ENCODE assay signal across 1 cellular context in the genomic region with DNA sequence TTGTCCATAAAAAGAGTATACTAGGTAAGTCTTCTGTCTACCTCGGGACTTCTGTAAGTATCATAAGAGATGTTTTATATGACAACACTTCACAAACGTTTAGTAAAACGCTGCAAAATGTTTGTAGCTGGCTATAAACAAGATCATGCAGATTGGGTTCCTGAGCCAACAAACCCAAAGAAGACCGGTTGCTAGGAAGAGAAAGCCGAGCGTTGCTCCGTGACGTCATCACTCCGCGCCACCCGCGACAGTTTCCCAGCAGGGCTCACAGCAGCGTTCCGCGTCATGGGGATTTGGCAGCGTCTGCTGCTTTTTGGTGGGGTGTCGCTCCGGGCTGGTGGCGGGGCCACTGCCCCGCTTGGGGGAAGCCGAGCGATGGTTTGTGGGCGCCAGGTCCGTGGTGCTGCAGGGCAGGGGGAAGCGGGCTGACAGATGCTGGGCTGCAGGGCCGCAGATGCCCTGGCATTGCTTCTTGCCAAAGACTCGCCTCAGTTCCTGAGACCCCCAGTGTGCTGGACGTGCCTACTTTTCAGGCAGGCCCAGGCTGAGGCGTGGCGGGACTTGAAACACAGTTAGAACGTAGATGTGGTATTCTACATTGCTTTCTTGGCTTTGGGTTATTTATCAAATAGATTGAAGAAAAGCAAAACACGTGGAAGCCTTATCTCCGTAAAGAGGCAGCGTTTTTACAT.
TF ChIP-seq lines count a peak whose summit lies in the region.

A gene with protein sequence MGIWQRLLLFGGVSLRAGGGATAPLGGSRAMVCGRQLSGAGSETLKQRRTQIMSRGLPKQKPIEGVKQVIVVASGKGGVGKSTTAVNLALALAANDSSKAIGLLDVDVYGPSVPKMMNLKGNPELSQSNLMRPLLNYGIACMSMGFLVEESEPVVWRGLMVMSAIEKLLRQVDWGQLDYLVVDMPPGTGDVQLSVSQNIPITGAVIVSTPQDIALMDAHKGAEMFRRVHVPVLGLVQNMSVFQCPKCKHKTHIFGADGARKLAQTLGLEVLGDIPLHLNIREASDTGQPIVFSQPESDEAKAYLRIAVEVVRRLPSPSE (plus strand): TSS at position 250 of the 692 bp plus-strand sequence. CDS start 36 bp downstream, at position 286.

TF ChIP-seq in HepG2, 621 proteins besides CTCF, POLR2A, EP300 and RAD21 (continued from another document):
- TF ChIP-seq, protein P1, sequence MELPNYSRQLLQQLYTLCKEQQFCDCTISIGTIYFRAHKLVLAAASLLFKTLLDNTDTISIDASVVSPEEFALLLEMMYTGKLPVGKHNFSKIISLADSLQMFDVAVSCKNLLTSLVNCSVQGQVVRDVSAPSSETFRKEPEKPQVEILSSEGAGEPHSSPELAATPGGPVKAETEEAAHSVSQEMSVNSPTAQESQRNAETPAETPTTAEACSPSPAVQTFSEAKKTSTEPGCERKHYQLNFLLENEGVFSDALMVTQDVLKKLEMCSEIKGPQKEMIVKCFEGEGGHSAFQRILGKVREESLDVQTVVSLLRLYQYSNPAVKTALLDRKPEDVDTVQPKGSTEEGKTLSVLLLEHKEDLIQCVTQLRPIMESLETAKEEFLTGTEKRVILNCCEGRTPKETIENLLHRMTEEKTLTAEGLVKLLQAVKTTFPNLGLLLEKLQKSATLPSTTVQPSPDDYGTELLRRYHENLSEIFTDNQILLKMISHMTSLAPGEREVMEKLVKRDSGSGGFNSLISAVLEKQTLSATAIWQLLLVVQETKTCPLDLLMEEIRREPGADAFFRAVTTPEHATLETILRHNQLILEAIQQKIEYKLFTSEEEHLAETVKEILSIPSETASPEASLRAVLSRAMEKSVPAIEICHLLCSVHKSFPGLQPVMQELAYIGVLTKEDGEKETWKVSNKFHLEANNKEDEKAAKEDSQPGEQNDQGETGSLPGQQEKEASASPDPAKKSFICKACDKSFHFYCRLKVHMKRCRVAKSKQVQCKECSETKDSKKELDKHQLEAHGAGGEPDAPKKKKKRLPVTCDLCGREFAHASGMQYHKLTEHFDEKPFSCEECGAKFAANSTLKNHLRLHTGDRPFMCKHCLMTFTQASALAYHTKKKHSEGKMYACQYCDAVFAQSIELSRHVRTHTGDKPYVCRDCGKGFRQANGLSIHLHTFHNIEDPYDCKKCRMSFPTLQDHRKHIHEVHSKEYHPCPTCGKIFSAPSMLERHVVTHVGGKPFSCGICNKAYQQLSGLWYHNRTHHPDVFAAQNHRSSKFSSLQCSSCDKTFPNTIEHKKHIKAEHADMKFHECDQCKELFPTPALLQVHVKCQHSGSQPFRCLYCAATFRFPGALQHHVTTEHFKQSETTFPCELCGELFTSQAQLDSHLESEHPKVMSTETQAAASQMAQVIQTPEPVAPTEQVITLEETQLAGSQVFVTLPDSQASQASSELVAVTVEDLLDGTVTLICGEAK (IDR thresholded peaks at IDR 0.05), result no peak
- TF ChIP-seq, protein P1 (CRISPR knock-in tag; IDR thresholded peaks at IDR 0.05), result peak; percentile 95; the same call in 1 of the 2 replicates
- TF ChIP-seq FOXK1 (CRISPR knock-in tag; IDR thresholded peaks at IDR 0.05; ENCODE audit: borderline replicate concordance, low read depth), result peak; percentile 100
- no peak for TF ChIP-seq ZNF10 (CRISPR knock-in tag; IDR thresholded peaks at IDR 0.05; ENCODE audit: borderline replicate concordance, low read depth)
- TF ChIP-seq, protein P2, sequence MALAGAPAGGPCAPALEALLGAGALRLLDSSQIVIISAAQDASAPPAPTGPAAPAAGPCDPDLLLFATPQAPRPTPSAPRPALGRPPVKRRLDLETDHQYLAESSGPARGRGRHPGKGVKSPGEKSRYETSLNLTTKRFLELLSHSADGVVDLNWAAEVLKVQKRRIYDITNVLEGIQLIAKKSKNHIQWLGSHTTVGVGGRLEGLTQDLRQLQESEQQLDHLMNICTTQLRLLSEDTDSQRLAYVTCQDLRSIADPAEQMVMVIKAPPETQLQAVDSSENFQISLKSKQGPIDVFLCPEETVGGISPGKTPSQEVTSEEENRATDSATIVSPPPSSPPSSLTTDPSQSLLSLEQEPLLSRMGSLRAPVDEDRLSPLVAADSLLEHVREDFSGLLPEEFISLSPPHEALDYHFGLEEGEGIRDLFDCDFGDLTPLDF (CRISPR knock-in tag; IDR thresholded peaks at IDR 0.05), result peak; percentile 61
- TF ChIP-seq NFIC (IDR thresholded peaks at IDR 0.05; ENCODE audit: low read length), result peak; percentile 68; the same call in 1 of the 2 replicates
- no peak for TF ChIP-seq ZNF562 (CRISPR knock-in tag; IDR thresholded peaks at IDR 0.05; ENCODE audit: borderline replicate concordance)
- TF ChIP-seq ZNF333 (CRISPR knock-in tag; IDR thresholded peaks at IDR 0.05; ENCODE audit: borderline replicate concordance), result peak; percentile 98
- no peak for TF ChIP-seq HNRNPUL1 (IDR thresholded peaks at IDR 0.05; ENCODE audit: low read depth, low read length)
- TF ChIP-seq ZNF605 (CRISPR knock-in tag; IDR thresholded peaks at IDR 0.05), result peak; percentile 97; the same call in 1 of the 2 replicates
- no peak for TF ChIP-seq SRSF4 (IDR thresholded peaks at IDR 0.05; ENCODE audit: low read depth, low read length, poor library complexity, severe bottlenecking)
- TF ChIP-seq, protein P3, sequence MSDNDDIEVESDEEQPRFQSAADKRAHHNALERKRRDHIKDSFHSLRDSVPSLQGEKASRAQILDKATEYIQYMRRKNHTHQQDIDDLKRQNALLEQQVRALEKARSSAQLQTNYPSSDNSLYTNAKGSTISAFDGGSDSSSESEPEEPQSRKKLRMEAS (IDR thresholded peaks at IDR 0.05), result peak; percentile 92
- peak; percentile 100 for TF ChIP-seq CREM (IDR thresholded peaks at IDR 0.05)
- peak; percentile 98 for TF ChIP-seq CREM (CRISPR knock-in tag; IDR thresholded peaks at IDR 0.05)
- TF ChIP-seq KMT2B (CRISPR knock-in tag; IDR thresholded peaks at IDR 0.05), result peak; percentile 100
- TF ChIP-seq, protein P4, sequence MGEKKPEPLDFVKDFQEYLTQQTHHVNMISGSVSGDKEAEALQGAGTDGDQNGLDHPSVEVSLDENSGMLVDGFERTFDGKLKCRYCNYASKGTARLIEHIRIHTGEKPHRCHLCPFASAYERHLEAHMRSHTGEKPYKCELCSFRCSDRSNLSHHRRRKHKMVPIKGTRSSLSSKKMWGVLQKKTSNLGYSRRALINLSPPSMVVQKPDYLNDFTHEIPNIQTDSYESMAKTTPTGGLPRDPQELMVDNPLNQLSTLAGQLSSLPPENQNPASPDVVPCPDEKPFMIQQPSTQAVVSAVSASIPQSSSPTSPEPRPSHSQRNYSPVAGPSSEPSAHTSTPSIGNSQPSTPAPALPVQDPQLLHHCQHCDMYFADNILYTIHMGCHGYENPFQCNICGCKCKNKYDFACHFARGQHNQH (CRISPR knock-in tag; IDR thresholded peaks at IDR 0.05), result peak; percentile 97; the same call in 1 of the 2 replicates
- peak; percentile 84 for TF ChIP-seq IKZF4 (CRISPR knock-in tag; IDR thresholded peaks at IDR 0.05; ENCODE audit: borderline replicate concordance, low read depth, not compliant biosample characterization)
- TF ChIP-seq LCORL (IDR thresholded peaks at IDR 0.05), result no peak
- peak; percentile 96 for TF ChIP-seq LCORL (CRISPR knock-in tag; IDR thresholded peaks at IDR 0.05)
- TF ChIP-seq ZNF709 (CRISPR knock-in tag; IDR thresholded peaks at IDR 0.05), result peak; percentile 84; the same call in 1 of the 2 replicates
- peak; percentile 89 for TF ChIP-seq JUN (CRISPR knock-in tag; IDR thresholded peaks at IDR 0.05)
- TF ChIP-seq ZNF652 (CRISPR knock-in tag; IDR thresholded peaks at IDR 0.05; ENCODE audit: borderline replicate concordance, low read depth), result no peak; the same call in 1 of the 2 replicates
- peak; percentile 98 for TF ChIP-seq PITX1 (CRISPR knock-in tag; IDR thresholded peaks at IDR 0.05)
- TF ChIP-seq KAT8 (CRISPR knock-in tag; IDR thresholded peaks at IDR 0.05), result peak; percentile 100
- TF ChIP-seq ZNF546 (CRISPR knock-in tag; conservative IDR thresholded peaks at IDR 0.05), result 0 out of 2 replicates have a peak, but pooled peaks have one; percentile 62
- TF ChIP-seq, protein P5, sequence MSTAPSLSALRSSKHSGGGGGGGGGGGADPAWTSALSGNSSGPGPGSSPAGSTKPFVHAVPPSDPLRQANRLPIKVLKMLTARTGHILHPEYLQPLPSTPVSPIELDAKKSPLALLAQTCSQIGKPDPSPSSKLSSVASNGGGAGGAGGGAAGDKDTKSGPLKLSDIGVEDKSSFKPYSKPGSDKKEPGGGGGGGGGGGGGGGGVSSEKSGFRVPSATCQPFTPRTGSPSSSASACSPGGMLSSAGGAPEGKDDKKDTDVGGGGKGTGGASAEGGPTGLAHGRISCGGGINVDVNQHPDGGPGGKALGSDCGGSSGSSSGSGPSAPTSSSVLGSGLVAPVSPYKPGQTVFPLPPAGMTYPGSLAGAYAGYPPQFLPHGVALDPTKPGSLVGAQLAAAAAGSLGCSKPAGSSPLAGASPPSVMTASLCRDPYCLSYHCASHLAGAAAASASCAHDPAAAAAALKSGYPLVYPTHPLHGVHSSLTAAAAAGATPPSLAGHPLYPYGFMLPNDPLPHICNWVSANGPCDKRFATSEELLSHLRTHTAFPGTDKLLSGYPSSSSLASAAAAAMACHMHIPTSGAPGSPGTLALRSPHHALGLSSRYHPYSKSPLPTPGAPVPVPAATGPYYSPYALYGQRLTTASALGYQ (CRISPR knock-in tag; IDR thresholded peaks at IDR 0.05), result peak; percentile 75
- TF ChIP-seq, protein P6, sequence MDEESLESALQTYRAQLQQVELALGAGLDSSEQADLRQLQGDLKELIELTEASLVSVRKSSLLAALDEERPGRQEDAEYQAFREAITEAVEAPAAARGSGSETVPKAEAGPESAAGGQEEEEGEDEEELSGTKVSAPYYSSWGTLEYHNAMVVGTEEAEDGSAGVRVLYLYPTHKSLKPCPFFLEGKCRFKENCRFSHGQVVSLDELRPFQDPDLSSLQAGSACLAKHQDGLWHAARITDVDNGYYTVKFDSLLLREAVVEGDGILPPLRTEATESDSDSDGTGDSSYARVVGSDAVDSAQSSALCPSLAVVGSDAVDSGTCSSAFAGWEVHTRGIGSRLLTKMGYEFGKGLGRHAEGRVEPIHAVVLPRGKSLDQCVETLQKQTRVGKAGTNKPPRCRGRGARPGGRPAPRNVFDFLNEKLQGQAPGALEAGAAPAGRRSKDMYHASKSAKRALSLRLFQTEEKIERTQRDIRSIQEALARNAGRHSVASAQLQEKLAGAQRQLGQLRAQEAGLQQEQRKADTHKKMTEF (CRISPR knock-in tag; IDR thresholded peaks at IDR 0.05), result peak; percentile 98
- TF ChIP-seq ZSCAN20 (CRISPR knock-in tag; IDR thresholded peaks at IDR 0.05; ENCODE audit: borderline replicate concordance), result 0 out of 2 replicates have a peak, but pooled peaks have one; percentile 0
- TF ChIP-seq IKZF1 (IDR thresholded peaks at IDR 0.05), result no peak
- TF ChIP-seq PAWR (CRISPR knock-in tag; IDR thresholded peaks at IDR 0.05; ENCODE audit: borderline replicate concordance), result peak; percentile 81; the same call in 1 of the 2 replicates
- TF ChIP-seq, protein P7, sequence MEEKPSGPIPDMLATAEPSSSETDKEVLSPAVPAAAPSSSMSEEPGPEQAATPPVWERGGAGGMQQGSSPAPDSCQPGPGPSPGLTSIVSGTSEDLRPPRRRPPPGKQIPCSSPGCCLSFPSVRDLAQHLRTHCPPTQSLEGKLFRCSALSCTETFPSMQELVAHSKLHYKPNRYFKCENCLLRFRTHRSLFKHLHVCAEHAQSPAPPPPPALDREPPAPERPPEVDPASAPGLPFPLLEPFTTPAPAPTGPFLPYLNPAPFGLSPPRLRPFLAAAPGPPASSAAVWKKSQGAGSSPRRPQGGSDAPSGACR (CRISPR knock-in tag; IDR thresholded peaks at IDR 0.05), result 0 out of 2 replicates have a peak, but pooled peaks have one; percentile 62
- TF ChIP-seq MED8 (CRISPR knock-in tag; IDR thresholded peaks at IDR 0.05; ENCODE audit: insufficient replicate concordance), result peak; percentile 83
- peak; percentile 91; the same call in 1 of the 2 replicates for TF ChIP-seq MYC (CRISPR knock-in tag; IDR thresholded peaks at IDR 0.05; ENCODE audit: borderline replicate concordance)
- no peak; the same call in 1 of the 2 replicates for TF ChIP-seq MBD4 (IDR thresholded peaks at IDR 0.05; ENCODE audit: borderline replicate concordance, low read length)
- peak; percentile 97 for TF ChIP-seq ERF (CRISPR knock-in tag; IDR thresholded peaks at IDR 0.05)
- TF ChIP-seq, protein P8, sequence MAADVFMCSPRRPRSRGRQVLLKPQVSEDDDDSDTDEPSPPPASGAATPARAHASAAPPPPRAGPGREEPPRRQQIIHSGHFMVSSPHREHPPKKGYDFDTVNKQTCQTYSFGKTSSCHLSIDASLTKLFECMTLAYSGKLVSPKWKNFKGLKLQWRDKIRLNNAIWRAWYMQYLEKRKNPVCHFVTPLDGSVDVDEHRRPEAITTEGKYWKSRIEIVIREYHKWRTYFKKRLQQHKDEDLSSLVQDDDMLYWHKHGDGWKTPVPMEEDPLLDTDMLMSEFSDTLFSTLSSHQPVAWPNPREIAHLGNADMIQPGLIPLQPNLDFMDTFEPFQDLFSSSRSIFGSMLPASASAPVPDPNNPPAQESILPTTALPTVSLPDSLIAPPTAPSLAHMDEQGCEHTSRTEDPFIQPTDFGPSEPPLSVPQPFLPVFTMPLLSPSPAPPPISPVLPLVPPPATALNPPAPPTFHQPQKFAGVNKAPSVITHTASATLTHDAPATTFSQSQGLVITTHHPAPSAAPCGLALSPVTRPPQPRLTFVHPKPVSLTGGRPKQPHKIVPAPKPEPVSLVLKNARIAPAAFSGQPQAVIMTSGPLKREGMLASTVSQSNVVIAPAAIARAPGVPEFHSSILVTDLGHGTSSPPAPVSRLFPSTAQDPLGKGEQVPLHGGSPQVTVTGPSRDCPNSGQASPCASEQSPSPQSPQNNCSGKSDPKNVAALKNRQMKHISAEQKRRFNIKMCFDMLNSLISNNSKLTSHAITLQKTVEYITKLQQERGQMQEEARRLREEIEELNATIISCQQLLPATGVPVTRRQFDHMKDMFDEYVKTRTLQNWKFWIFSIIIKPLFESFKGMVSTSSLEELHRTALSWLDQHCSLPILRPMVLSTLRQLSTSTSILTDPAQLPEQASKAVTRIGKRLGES (CRISPR knock-in tag; IDR thresholded peaks at IDR 0.05; ENCODE audit: borderline replicate concordance), result no peak; the same call in 1 of the 2 replicates
